Comparison of ENCODE assay signal across 14 cellular contexts in genomic region chr20:24045621-24046020, GRCh38.
DNase-seq lines count a peak whose midpoint lies in the region; ATAC-seq and TF ChIP-seq lines count a peak whose summit lies in the region.
"Had no signal": no experiment of that assay in that cellular context is flagged by ENCODE, and none has a peak within 500 bp of the region (broad histone marks: within the 10 kb centered on the region; RNA-seq: fewer than 3 reads in every experiment).

No MANE protein-coding gene starts in this region.

- peak overlapping the region; percentile 30 for H3K27ac Mint-ChIP-seq in activated naive CD4-positive, alpha-beta T cell treated with anti-CD3 and anti-CD28 coated beads, Interleukin-2, amount 50 U/mL, for 24 hours
- peak overlapping the region; percentile 66 for H3K27ac Mint-ChIP-seq in T-helper 2 cell treated with Interferon-gamma antibody and Interleukin-4, amounts not matched to agents 5 μg/mL and 100 μg/mL, for 36 hours

- H3K27me3 Mint-ChIP-seq in activated naive CD4-positive, alpha-beta T cell treated with anti-CD3 and anti-CD28 coated beads, Interleukin-2, amount 50 U/mL, for 24 hours: no peaks in the 10 kb centered on the region
- H3K27me3 Mint-ChIP-seq in T-helper 2 cell treated with Interferon-gamma antibody and Interleukin-4, amounts not matched to agents 5 μg/mL and 100 μg/mL, for 36 hours (ENCODE audit: low read depth): no peaks in the 10 kb centered on the region

- DNase-seq in activated naive CD4-positive, alpha-beta T cell treated with Interleukin-2 at 50 U/mL for 16 hours: no peak
- DNase-seq in T-helper 2 cell treated with Interferon-gamma antibody and Interleukin-4, amounts not matched to agents 5 μg/mL and 100 μg/mL, for 36 hours (ENCODE audit: low spot score): peak; percentile 59
- DNase-seq in central memory CD4-positive, alpha-beta T cell: peak; percentile 18
- no peak for DNase-seq in stimulated activated naive CD8-positive, alpha-beta T cell treated with anti-CD3 and anti-CD28 coated beads, Interleukin-15, Interleukin-2, amounts not matched to agents 100 U/mL and 50 U/mL, for 24 hours
- DNase-seq in DMS79 (lab: John Stamatoyannopoulos, UW): no peak
- no peak for DNase-seq in GM20000 (ENCODE audit: low spot score)
- DNase-seq: adrenal gland, cerebellar nuclear complex, foreskin fibroblast, NCI-H1105 treated with DMSO at 0.1 percent for 48 hours, NCI-H2227 treated with DMSO at 0.1 percent for 48 hours had no signal

- TF ChIP-seq CTCF in GM20000 (IDR thresholded peaks at IDR 0.05; ENCODE audit: extremely low read depth, missing control alignments): no peak

- ATAC-seq in stimulated activated naive CD8-positive, alpha-beta T cell treated with anti-CD3 and anti-CD28 coated beads, Interleukin-15, Interleukin-2, amounts not matched to agents 100 U/mL and 50 U/mL, for 24 hours: peak; percentile 51
- no peak for ATAC-seq in HG03280 (IDR thresholded peaks at IDR 0.05; ENCODE audit: unreplicated experiment)
- ATAC-seq: Right ventricle myocardium inferior had no signal

- H3K36me3 Mint-ChIP-seq in activated naive CD4-positive, alpha-beta T cell treated with anti-CD3 and anti-CD28 coated beads, Interleukin-2, amount 50 U/mL, for 24 hours: no peaks in the 10 kb centered on the region
- H3K36me3 Mint-ChIP-seq in T-helper 2 cell treated with Interferon-gamma antibody and Interleukin-4, amounts not matched to agents 5 μg/mL and 100 μg/mL, for 36 hours (ENCODE audit: low read depth): no peaks in the 10 kb centered on the region

- peak overlapping the region; percentile 24 for H3K4me3 Mint-ChIP-seq in activated naive CD4-positive, alpha-beta T cell treated with anti-CD3 and anti-CD28 coated beads, Interleukin-2, amount 50 U/mL, for 24 hours
- H3K4me3 Mint-ChIP-seq in T-helper 2 cell treated with Interferon-gamma antibody and Interleukin-4, amounts not matched to agents 5 μg/mL and 100 μg/mL, for 36 hours: peak overlapping the region; percentile 49

- no peaks in the 10 kb centered on the region for H3K9me3 Mint-ChIP-seq in activated naive CD4-positive, alpha-beta T cell treated with anti-CD3 and anti-CD28 coated beads, Interleukin-2, amount 50 U/mL, for 24 hours
- H3K9me3 Mint-ChIP-seq in T-helper 2 cell treated with Interferon-gamma antibody and Interleukin-4, amounts not matched to agents 5 μg/mL and 100 μg/mL, for 36 hours: no peaks in the 10 kb centered on the region

- peaks cover 61% of the 10 kb centered on the region for H3K4me1 Mint-ChIP-seq in activated naive CD4-positive, alpha-beta T cell treated with anti-CD3 and anti-CD28 coated beads, Interleukin-2, amount 50 U/mL, for 24 hours
- peaks cover 53% of the 10 kb centered on the region for H3K4me1 Mint-ChIP-seq in T-helper 2 cell treated with Interferon-gamma antibody and Interleukin-4, amounts not matched to agents 5 μg/mL and 100 μg/mL, for 36 hours (ENCODE audit: low read depth)

Comparison
In these comparisons a context has a peak if more than half of its experiments do, and no peak if none do; other contexts are left out.
1. DNase-seq: peak in T-helper 2 cell treated with Interferon-gamma antibody and Interleukin-4, amounts not matched to agents 5 μg/mL and 100 μg/mL, for 36 hours (single experiment) and central memory CD4-positive, alpha-beta T cell (single experiment); none in activated naive CD4-positive, alpha-beta T cell treated with Interleukin-2 at 50 U/mL for 16 hours (single experiment), stimulated activated naive CD8-positive, alpha-beta T cell treated with anti-CD3 and anti-CD28 coated beads, Interleukin-15, Interleukin-2, amounts not matched to agents 100 U/mL and 50 U/mL, for 24 hours (single experiment), DMS79 (single experiment) and GM20000 (single experiment).